In genomic region chr10:128051548-128051947, GRCh38 we compare ENCODE assay signal across 20 cellular contexts.
DNase-seq lines count a peak whose midpoint lies in the region; ATAC-seq and TF ChIP-seq lines count a peak whose summit lies in the region.
"Had no signal": no experiment of that assay in that cellular context is flagged by ENCODE, and none has a peak within 500 bp of the region (broad histone marks: within the 10 kb centered on the region; RNA-seq: fewer than 3 reads in every experiment).

No MANE protein-coding gene starts in this region.

- H3K27me3 ChIP-seq in sigmoid colon (no peaks in the 10 kb centered on the region), vagina (no peaks in the 10 kb centered on the region)
- H3K27me3 ChIP-seq: SJSA1 had no signal

- H3K4me1 ChIP-seq in sigmoid colon (peaks cover 0 to 14% (median 0%) of the 10 kb centered on the region in 4 donors), vagina (peaks cover 17% of the 10 kb centered on the region)
- H3K4me1 ChIP-seq: SJSA1 had no signal

- POLR2A ChIA-PET in activated CD4-positive, alpha-beta T cell treated with anti-CD3 and anti-CD28 coated beads, Interleukin-2, amount 10 ng/mL, durations not matched to agents 7 days and 5 days (lab: Charles Lee) = interaction anchor here (0.9 kb wide), 1 partner anchor 75 kb away, joined by 3 read pairs; the partner anchor contains the start of gene MKI67
- POLR2A ChIA-PET in activated CD4-positive, alpha-beta T cell treated with anti-CD3 and anti-CD28 coated beads for 36 hours (lab: Charles Lee) = interaction anchor here (1.6 kb wide), 1 partner anchor 11 kb away, joined by 8 read pairs; no protein-coding TSS in a partner anchor
- POLR2A ChIA-PET in T-cell (lab: Charles Lee) = interaction anchor here in 1 of 2 donors (1.5 kb wide), 1 partner anchor 10 kb away, joined by 4 read pairs; no protein-coding TSS in a partner anchor

- peaks cover 64% of the 10 kb centered on the region for H3K36me3 Mint-ChIP-seq in activated CD4-positive, alpha-beta T cell treated with anti-CD3 and anti-CD28 coated beads, Interleukin-2, amount 10 ng/mL, durations not matched to agents 7 days and 5 days (ENCODE audit: low read depth)
- H3K36me3 Mint-ChIP-seq in activated CD4-positive, alpha-beta T cell treated with anti-CD3 and anti-CD28 coated beads for 36 hours (ENCODE audit: low read depth) = peaks cover 62% of the 10 kb centered on the region
- H3K36me3 Mint-ChIP-seq in T-cell (peaks cover 50% of the 10 kb centered on the region), immature natural killer cell (peaks cover 31 to 65% (median 34%) of the 10 kb centered on the region in 3 donors)

- peak overlapping the region; percentile 35 to 60 (median 55) for H3K27ac ChIP-seq in sigmoid colon
- H3K27ac ChIP-seq in vagina = no peak overlapping the region
- H3K27ac ChIP-seq: 22Rv1, PC-9, SJSA1 had no signal

- H3K27me3 Mint-ChIP-seq in activated CD4-positive, alpha-beta T cell treated with anti-CD3 and anti-CD28 coated beads, Interleukin-2, amount 10 ng/mL, durations not matched to agents 7 days and 5 days = no peaks in the 10 kb centered on the region
- no peaks in the 10 kb centered on the region for H3K27me3 Mint-ChIP-seq in activated CD4-positive, alpha-beta T cell treated with anti-CD3 and anti-CD28 coated beads for 36 hours
- H3K27me3 Mint-ChIP-seq in T-cell (no peaks in the 10 kb centered on the region), immature natural killer cell (ENCODE audit: low read depth in 3 of 3) (peaks cover 23 to 54% (median 37%) of the 10 kb centered on the region in 3 donors)
- H3K27me3 Mint-ChIP-seq: naive thymus-derived CD4-positive, alpha-beta T cell; stimulated activated naive CD8-positive, alpha-beta T cell treated with anti-CD3 and anti-CD28 coated beads, Interleukin-15, amount 100 ng/mL, for 72 hours had no signal

- 81 to 95% methylated on average over 5 of the region's 5 CpGs for WGBS in sigmoid colon, 2 donors

- no peak for DNase-seq in activated CD4-positive, alpha-beta T cell treated with anti-CD3 and anti-CD28 coated beads, Interleukin-2, amount 10 ng/mL, durations not matched to agents 7 days and 5 days
- DNase-seq in activated CD4-positive, alpha-beta T cell treated with anti-CD3 and anti-CD28 coated beads for 36 hours = no peak
- DNase-seq in T-cell = no peak
- no peak for DNase-seq in immature natural killer cell
- DNase-seq in sigmoid colon = no peak
- DNase-seq in vagina (ENCODE audit: extremely low spot score in 2 of 2) = no peak
- no peak for DNase-seq in nucleus accumbens (lab: John Stamatoyannopoulos, UW)
- DNase-seq: anterior cingulate cortex; effector memory CD4-positive, alpha-beta T cell; Karpas-422; naive thymus-derived CD4-positive, alpha-beta T cell; NCI-H1436 treated with DMSO at 0.1 percent for 48 hours; NCI-H82; PC-9; stimulated activated CD4-positive, alpha-beta T cell treated with anti-CD3 and anti-CD28 coated beads, Interleukin-2, amount 100 ng/mL, for 24 hours; stimulated activated naive CD8-positive, alpha-beta T cell treated with anti-CD3 and anti-CD28 coated beads, Interleukin-15, amount 100 ng/mL, for 72 hours; T-helper 9 cell had no signal

- no peak for TF ChIP-seq EP300 in sigmoid colon (IDR thresholded peaks at IDR 0.05)

- H3K27ac Mint-ChIP-seq in activated CD4-positive, alpha-beta T cell treated with anti-CD3 and anti-CD28 coated beads, Interleukin-2, amount 10 ng/mL, durations not matched to agents 7 days and 5 days = peak overlapping the region; percentile 14
- H3K27ac Mint-ChIP-seq in activated CD4-positive, alpha-beta T cell treated with anti-CD3 and anti-CD28 coated beads for 36 hours = no peak overlapping the region
- peak overlapping the region; percentile 43 to 82 for H3K27ac Mint-ChIP-seq in T-cell
- H3K27ac Mint-ChIP-seq in immature natural killer cell = peak overlapping the region; percentile 93 to 99 (median 98)

- ATAC-seq in activated CD4-positive, alpha-beta T cell treated with anti-CD3 and anti-CD28 coated beads for 36 hours = no peak
- ATAC-seq in T-cell (replicated peaks in 1 of 4) (no peak), HG02840 (IDR thresholded peaks at IDR 0.05; ENCODE audit: low FRiP score, unreplicated experiment) (no peak)
- ATAC-seq: naive thymus-derived CD4-positive, alpha-beta T cell; stimulated activated naive CD8-positive, alpha-beta T cell treated with anti-CD3 and anti-CD28 coated beads, Interleukin-15, amount 100 ng/mL, for 72 hours had no signal

- H3K36me3 ChIP-seq in sigmoid colon = peaks cover 0 to 11% (median 3%) of the 10 kb centered on the region in 4 donors
- peaks cover 0 to 10% of the 10 kb centered on the region in 2 donors for H3K36me3 ChIP-seq in vagina
- H3K36me3 ChIP-seq: SJSA1 had no signal

- H3K4me3 ChIP-seq in sigmoid colon (no peak overlapping the region), vagina (no peak overlapping the region)
- H3K4me3 ChIP-seq: PC-9, SJSA1 had no signal

- H3K4me3 Mint-ChIP-seq in activated CD4-positive, alpha-beta T cell treated with anti-CD3 and anti-CD28 coated beads, Interleukin-2, amount 10 ng/mL, durations not matched to agents 7 days and 5 days = no peak overlapping the region
- no peak overlapping the region for H3K4me3 Mint-ChIP-seq in activated CD4-positive, alpha-beta T cell treated with anti-CD3 and anti-CD28 coated beads for 36 hours
- H3K4me3 Mint-ChIP-seq in T-cell = no peak overlapping the region
- H3K4me3 Mint-ChIP-seq in immature natural killer cell = peak overlapping the region; percentile 88 to 94 (median 92)

- no peaks in the 10 kb centered on the region for H3K9me3 ChIP-seq in sigmoid colon
- no peaks in the 10 kb centered on the region for H3K9me3 ChIP-seq in vagina
- H3K9me3 ChIP-seq: SJSA1 had no signal

- TF ChIP-seq POLR2A in sigmoid colon (IDR thresholded peaks at IDR 0.05) (no peak), vagina (IDR thresholded peaks at IDR 0.05) (no peak)

- intact Hi-C loops in activated CD4-positive, alpha-beta T cell treated with anti-CD3 and anti-CD28 coated beads for 36 hours (cut with DNase I, micrococcal nuclease) = no loop called here
- intact Hi-C loops in sigmoid colon (cut with DNase I) (no loop called here), vagina (cut with DNase I) (no loop called here)

- TF ChIP-seq CTCF in sigmoid colon (IDR thresholded peaks at IDR 0.05) (no peak), vagina (IDR thresholded peaks at IDR 0.05) (no peak)

- peaks cover 55% of the 10 kb centered on the region for H3K4me1 Mint-ChIP-seq in activated CD4-positive, alpha-beta T cell treated with anti-CD3 and anti-CD28 coated beads, Interleukin-2, amount 10 ng/mL, durations not matched to agents 7 days and 5 days
- H3K4me1 Mint-ChIP-seq in activated CD4-positive, alpha-beta T cell treated with anti-CD3 and anti-CD28 coated beads for 36 hours = peaks cover 41% of the 10 kb centered on the region
- H3K4me1 Mint-ChIP-seq in T-cell (peaks cover 59 to 66% (median 66%) of the 10 kb centered on the region in 3 donors), immature natural killer cell (peaks cover 94 to 97% of the 10 kb centered on the region in 2 donors)

- no peaks in the 10 kb centered on the region for H3K9me3 Mint-ChIP-seq in activated CD4-positive, alpha-beta T cell treated with anti-CD3 and anti-CD28 coated beads, Interleukin-2, amount 10 ng/mL, durations not matched to agents 7 days and 5 days
- H3K9me3 Mint-ChIP-seq in activated CD4-positive, alpha-beta T cell treated with anti-CD3 and anti-CD28 coated beads for 36 hours (ENCODE audit: low read depth) = no peaks in the 10 kb centered on the region
- no peaks in the 10 kb centered on the region for H3K9me3 Mint-ChIP-seq in T-cell
- H3K9me3 Mint-ChIP-seq in immature natural killer cell = no peaks in the 10 kb centered on the region
- H3K9me3 Mint-ChIP-seq: naive thymus-derived CD4-positive, alpha-beta T cell; stimulated activated naive CD8-positive, alpha-beta T cell treated with anti-CD3 and anti-CD28 coated beads, Interleukin-15, amount 100 ng/mL, for 72 hours had no signal

- CTCF ChIA-PET in activated CD4-positive, alpha-beta T cell treated with anti-CD3 and anti-CD28 coated beads, Interleukin-2, amount 10 ng/mL, durations not matched to agents 7 days and 5 days (lab: Charles Lee) = interaction anchor here (1.1 to 3.5 kb wide), 4 partner anchors 11 to 36 kb away, joined by 3 to 24 read pairs (median 7); no protein-coding TSS in a partner anchor
- CTCF ChIA-PET in activated CD4-positive, alpha-beta T cell treated with anti-CD3 and anti-CD28 coated beads for 36 hours (lab: Charles Lee) = interaction anchor here (3.1 to 5.1 kb wide), 2 partner anchors 12 to 16 kb away, joined by 20 to 47 read pairs; no protein-coding TSS in a partner anchor
- CTCF ChIA-PET in T-cell (lab: Charles Lee) = interaction anchor here (0.7 to 1.6 kb wide), 3 partner anchors 16 to 18 kb away, joined by 3 to 4 read pairs (median 3); no protein-coding TSS in a partner anchor

Comparison
In these comparisons a context has a peak if more than half of its experiments do, and no peak if none do; other contexts are left out.
1. H3K4me3 Mint-ChIP-seq: peak in immature natural killer cell (5 of 5); none in activated CD4-positive, alpha-beta T cell treated with anti-CD3 and anti-CD28 coated beads, Interleukin-2, amount 10 ng/mL, durations not matched to agents 7 days and 5 days (single experiment), activated CD4-positive, alpha-beta T cell treated with anti-CD3 and anti-CD28 coated beads for 36 hours (single experiment) and T-cell (0 of 3).